Comparison of ENCODE assay signal across 2 cellular contexts in the genomic region with DNA sequence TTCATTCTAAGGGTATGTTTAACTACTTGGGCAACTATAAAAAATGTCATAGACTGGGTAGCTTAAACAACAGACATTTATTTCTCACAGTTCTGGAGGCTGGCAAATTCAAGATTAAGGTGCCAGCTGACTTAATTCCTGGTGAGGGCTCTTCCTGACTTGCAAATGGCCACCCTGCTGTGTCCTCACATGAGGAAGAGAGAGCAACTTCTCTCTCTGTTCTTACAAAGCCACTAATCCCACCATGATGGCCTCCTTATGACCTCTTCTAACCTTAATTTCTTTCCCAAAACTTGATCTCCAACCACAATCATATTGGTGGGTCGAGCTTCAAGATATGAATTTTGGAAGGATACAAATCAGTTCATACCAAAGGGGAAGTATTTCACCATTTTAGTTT.
TF ChIP-seq lines count a peak whose summit lies in the region.

No MANE protein-coding gene starts in this region.

TF ChIP-seq in GM23338, 12 proteins besides CTCF, POLR2A, EP300 and RAD21:
- TF ChIP-seq, protein P1, sequence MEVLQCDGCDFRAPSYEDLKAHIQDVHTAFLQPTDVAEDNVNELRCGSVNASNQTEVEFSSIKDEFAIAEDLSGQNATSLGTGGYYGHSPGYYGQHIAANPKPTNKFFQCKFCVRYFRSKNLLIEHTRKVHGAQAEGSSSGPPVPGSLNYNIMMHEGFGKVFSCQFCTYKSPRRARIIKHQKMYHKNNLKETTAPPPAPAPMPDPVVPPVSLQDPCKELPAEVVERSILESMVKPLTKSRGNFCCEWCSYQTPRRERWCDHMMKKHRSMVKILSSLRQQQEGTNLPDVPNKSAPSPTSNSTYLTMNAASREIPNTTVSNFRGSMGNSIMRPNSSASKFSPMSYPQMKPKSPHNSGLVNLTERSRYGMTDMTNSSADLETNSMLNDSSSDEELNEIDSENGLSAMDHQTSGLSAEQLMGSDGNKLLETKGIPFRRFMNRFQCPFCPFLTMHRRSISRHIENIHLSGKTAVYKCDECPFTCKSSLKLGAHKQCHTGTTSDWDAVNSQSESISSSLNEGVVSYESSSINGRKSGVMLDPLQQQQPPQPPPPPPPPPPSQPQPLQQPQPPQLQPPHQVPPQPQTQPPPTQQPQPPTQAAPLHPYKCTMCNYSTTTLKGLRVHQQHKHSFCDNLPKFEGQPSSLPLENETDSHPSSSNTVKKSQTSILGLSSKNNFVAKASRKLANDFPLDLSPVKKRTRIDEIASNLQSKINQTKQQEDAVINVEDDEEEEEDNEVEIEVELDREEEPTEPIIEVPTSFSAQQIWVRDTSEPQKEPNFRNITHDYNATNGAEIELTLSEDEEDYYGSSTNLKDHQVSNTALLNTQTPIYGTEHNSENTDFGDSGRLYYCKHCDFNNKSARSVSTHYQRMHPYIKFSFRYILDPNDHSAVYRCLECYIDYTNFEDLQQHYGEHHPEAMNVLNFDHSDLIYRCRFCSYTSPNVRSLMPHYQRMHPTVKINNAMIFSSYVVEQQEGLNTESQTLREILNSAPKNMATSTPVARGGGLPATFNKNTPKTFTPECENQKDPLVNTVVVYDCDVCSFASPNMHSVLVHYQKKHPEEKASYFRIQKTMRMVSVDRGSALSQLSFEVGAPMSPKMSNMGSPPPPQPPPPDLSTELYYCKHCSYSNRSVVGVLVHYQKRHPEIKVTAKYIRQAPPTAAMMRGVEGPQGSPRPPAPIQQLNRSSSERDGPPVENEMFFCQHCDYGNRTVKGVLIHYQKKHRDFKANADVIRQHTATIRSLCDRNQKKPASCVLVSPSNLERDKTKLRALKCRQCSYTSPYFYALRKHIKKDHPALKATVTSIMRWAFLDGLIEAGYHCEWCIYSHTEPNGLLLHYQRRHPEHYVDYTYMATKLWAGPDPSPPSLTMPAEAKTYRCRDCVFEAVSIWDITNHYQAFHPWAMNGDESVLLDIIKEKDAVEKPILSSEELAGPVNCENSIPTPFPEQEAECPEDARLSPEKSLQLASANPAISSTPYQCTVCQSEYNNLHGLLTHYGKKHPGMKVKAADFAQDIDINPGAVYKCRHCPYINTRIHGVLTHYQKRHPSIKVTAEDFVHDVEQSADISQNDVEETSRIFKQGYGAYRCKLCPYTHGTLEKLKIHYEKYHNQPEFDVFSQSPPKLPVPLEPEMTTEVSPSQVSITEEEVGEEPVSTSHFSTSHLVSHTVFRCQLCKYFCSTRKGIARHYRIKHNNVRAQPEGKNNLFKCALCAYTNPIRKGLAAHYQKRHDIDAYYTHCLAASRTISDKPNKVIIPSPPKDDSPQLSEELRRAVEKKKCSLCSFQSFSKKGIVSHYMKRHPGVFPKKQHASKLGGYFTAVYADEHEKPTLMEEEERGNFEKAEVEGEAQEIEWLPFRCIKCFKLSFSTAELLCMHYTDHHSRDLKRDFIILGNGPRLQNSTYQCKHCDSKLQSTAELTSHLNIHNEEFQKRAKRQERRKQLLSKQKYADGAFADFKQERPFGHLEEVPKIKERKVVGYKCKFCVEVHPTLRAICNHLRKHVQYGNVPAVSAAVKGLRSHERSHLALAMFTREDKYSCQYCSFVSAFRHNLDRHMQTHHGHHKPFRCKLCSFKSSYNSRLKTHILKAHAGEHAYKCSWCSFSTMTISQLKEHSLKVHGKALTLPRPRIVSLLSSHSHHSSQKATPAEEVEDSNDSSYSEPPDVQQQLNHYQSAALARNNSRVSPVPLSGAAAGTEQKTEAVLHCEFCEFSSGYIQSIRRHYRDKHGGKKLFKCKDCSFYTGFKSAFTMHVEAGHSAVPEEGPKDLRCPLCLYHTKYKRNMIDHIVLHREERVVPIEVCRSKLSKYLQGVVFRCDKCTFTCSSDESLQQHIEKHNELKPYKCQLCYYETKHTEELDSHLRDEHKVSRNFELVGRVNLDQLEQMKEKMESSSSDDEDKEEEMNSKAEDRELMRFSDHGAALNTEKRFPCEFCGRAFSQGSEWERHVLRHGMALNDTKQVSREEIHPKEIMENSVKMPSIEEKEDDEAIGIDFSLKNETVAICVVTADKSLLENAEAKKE (CRISPR knock-in tag; IDR thresholded peaks at IDR 0.05) = peak; percentile 66
- no peak for TF ChIP-seq STAT1 (IDR thresholded peaks at IDR 0.05; ENCODE audit: unreplicated experiment)

TF ChIP-seq in WTC11, 78 proteins besides CTCF, POLR2A, EP300 and RAD21 (continued from another document):
- TF ChIP-seq, protein P2, sequence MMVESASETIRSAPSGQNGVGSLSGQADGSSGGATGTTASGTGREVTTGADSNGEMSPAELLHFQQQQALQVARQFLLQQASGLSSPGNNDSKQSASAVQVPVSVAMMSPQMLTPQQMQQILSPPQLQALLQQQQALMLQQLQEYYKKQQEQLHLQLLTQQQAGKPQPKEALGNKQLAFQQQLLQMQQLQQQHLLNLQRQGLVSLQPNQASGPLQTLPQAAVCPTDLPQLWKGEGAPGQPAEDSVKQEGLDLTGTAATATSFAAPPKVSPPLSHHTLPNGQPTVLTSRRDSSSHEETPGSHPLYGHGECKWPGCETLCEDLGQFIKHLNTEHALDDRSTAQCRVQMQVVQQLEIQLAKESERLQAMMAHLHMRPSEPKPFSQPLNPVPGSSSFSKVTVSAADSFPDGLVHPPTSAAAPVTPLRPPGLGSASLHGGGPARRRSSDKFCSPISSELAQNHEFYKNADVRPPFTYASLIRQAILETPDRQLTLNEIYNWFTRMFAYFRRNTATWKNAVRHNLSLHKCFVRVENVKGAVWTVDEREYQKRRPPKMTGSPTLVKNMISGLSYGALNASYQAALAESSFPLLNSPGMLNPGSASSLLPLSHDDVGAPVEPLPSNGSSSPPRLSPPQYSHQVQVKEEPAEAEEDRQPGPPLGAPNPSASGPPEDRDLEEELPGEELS (CRISPR knock-in tag; IDR thresholded peaks at IDR 0.05) = no peak
- TF ChIP-seq ZNF423 (CRISPR knock-in tag; IDR thresholded peaks at IDR 0.05) = 0 out of 2 replicates have a peak, but pooled peaks have one; percentile 7
